ENCODE assay signal across 2 cellular contexts in genomic region chr16:8374032-8374431, GRCh38.
TF ChIP-seq lines count a peak whose summit lies in the region.

No MANE protein-coding gene starts in this region.

TF ChIP-seq in HepG2, 621 proteins besides CTCF, POLR2A, EP300 and RAD21:
- TF ChIP-seq ZMAT5 (CRISPR knock-in tag; IDR thresholded peaks at IDR 0.05; ENCODE audit: borderline replicate concordance, low read depth) (no peak), GPN1 (CRISPR knock-in tag; IDR thresholded peaks at IDR 0.05; ENCODE audit: borderline replicate concordance) (no peak), ZSCAN12 (CRISPR knock-in tag; IDR thresholded peaks at IDR 0.05) (no peak), ZNF10 (CRISPR knock-in tag; IDR thresholded peaks at IDR 0.05; ENCODE audit: borderline replicate concordance, low read depth) (no peak), ZNF720 (CRISPR knock-in tag; IDR thresholded peaks at IDR 0.05) (no peak), E2F2 (CRISPR knock-in tag; IDR thresholded peaks at IDR 0.05; ENCODE audit: borderline replicate concordance) (no peak), ZNF317 (CRISPR knock-in tag; IDR thresholded peaks at IDR 0.05) (no peak), IRF1 (CRISPR knock-in tag; IDR thresholded peaks at IDR 0.05; ENCODE audit: low read depth) (no peak), ZNF598 (CRISPR knock-in tag; IDR thresholded peaks at IDR 0.05; ENCODE audit: borderline replicate concordance) (no peak), RELA (CRISPR knock-in tag; IDR thresholded peaks at IDR 0.05) (no peak), GABPA (IDR thresholded peaks at IDR 0.05; ENCODE audit: low read depth, low read length) (no peak), GABPA (CRISPR knock-in tag; IDR thresholded peaks at IDR 0.05; ENCODE audit: low read depth) (no peak), ELF4 (CRISPR knock-in tag; IDR thresholded peaks at IDR 0.05; ENCODE audit: borderline replicate concordance) (no peak), ZNF24 (IDR thresholded peaks at IDR 0.05) (no peak), ZNF710 (CRISPR knock-in tag; IDR thresholded peaks at IDR 0.05; ENCODE audit: borderline replicate concordance) (no peak), ZNF746 (CRISPR knock-in tag; IDR thresholded peaks at IDR 0.05) (no peak)

TF ChIP-seq in H1, 55 proteins besides CTCF, POLR2A, EP300 and RAD21:
- TF ChIP-seq E2F6 (IDR thresholded peaks at IDR 0.05) = no peak
